In genomic region chr12:12582895-12583303, GRCh38 we compare ENCODE assay signal across 8 cellular contexts. TPM values are rescaled to one million over a fixed set of nuclear protein-coding genes. Genes with fewer than 3 reads are reported as not detected.
DNase-seq lines count a peak whose midpoint lies in the region; ATAC-seq and TF ChIP-seq lines count a peak whose summit lies in the region.

No MANE protein-coding gene starts in this region.

- POLR2A ChIA-PET in PC-9 (lab: Charles Lee; ENCODE audit: unreplicated experiment), result no interaction called here

- no peaks in the 10 kb centered on the region for H3K36me3 Mint-ChIP-seq in effector memory CD8-positive, alpha-beta T cell (ENCODE audit: insufficient read depth)

- H4K20me1 ChIP-seq in PC-9 (ENCODE audit: insufficient read depth), result no peaks in the 10 kb centered on the region

- peaks cover 3% of the 10 kb centered on the region in 2 donors for H3K4me1 Mint-ChIP-seq in effector memory CD8-positive, alpha-beta T cell (ENCODE audit: low read depth in 2 of 2)

- H3K79me2 ChIP-seq in PC-9 (ENCODE audit: low read depth), result no peaks in the 10 kb centered on the region

- H3K4me3 ChIP-seq in PC-9, result peak overlapping the region; percentile 12; the same call in 1 of the 2 replicates

- no peaks in the 10 kb centered on the region for H3K9me2 ChIP-seq in PC-9 (ENCODE audit: insufficient read depth)

- H2AFZ ChIP-seq in PC-9, result no peak overlapping the region

- no TSS peak for BruUV-seq in PC-9 (replicated peaks; lab: Mats Ljungman, UMichigan)

- no peaks in the 10 kb centered on the region for H3K9me3 ChIP-seq in PC-9 (ENCODE audit: insufficient read depth, low read depth)

- H3K9me3 Mint-ChIP-seq in effector memory CD8-positive, alpha-beta T cell, result no peaks in the 10 kb centered on the region

- H3K27ac Mint-ChIP-seq in effector memory CD8-positive, alpha-beta T cell, result no peak overlapping the region

- H3K36me3 ChIP-seq in PC-9 (ENCODE audit: low read depth), result no peaks in the 10 kb centered on the region

- CTCF ChIA-PET in PC-9 (lab: Charles Lee), result no interaction called here

- peaks cover 37% of the 10 kb centered on the region for H3F3A ChIP-seq in PC-9 (ENCODE audit: insufficient read depth, low read depth)

- H3K27me3 Mint-ChIP-seq in effector memory CD8-positive, alpha-beta T cell, result peaks cover 0 to 15% of the 10 kb centered on the region in 2 donors

- ATAC-seq in GM18520 (IDR thresholded peaks at IDR 0.05; ENCODE audit: unreplicated experiment) (peak; percentile 92), HG02571 (IDR thresholded peaks at IDR 0.05; ENCODE audit: unreplicated experiment) (peak; percentile 93), left colon (peak; percentile 70), left ventricle myocardium superior (no peak)
- no peak for ATAC-seq in effector memory CD8-positive, alpha-beta T cell (replicated peaks)

- H3K4me3 Mint-ChIP-seq in effector memory CD8-positive, alpha-beta T cell, result no peak overlapping the region

- H3K4me2 ChIP-seq in PC-9, result peak overlapping the region; percentile 72

- peaks cover 64% of the 10 kb centered on the region for H3K4me1 ChIP-seq in PC-9 (replicated peaks; ENCODE audit: insufficient read depth)

- H3K27me3 ChIP-seq in PC-9 (ENCODE audit: insufficient read depth, low read depth), result no peaks in the 10 kb centered on the region

- DNase-seq in PC-9 (peak; percentile 60 to 99), left colon (no peak), left ventricle myocardium superior (no peak), AG08396 (ENCODE audit: low spot score) (no peak), mucosa of gallbladder (ENCODE audit: low spot score) (no peak)
- no peak for DNase-seq in effector memory CD8-positive, alpha-beta T cell

- no peak for TF ChIP-seq CTCF in PC-9 (conservative IDR thresholded peaks at IDR 0.05)

- H3K27ac ChIP-seq in PC-9, result peak overlapping the region; percentile 91

- intact Hi-C loops in PC-9 (cut with micrococcal nuclease; ENCODE audit: unreplicated experiment), result loop anchor here (1.0 kb wide), 1 partner anchor 21 kb away; the partner anchor contains the start of gene DUSP16
- intact Hi-C loops in left colon (cut with DNase I, micrococcal nuclease), result no loop called here
- intact Hi-C loops in left ventricle myocardium superior (cut with micrococcal nuclease), result no loop called here

RNA-seq across cellular contexts. Expression of gene DUSP16, which starts 20.2 kb away (rescaled TPM):
- total RNA-seq in PC-9 (2021), result 23.6 and 24.8 TPM in 2 replicates
- total RNA-seq in left colon, result 10 to 100 TPM; 38.6 to 73.5 TPM
- 12.9 TPM for total RNA-seq in left ventricle myocardium superior
- 65.9 TPM for total RNA-seq in mucosa of gallbladder

RNA-seq across cellular contexts. Expression of gene CREBL2, which starts 28.8 kb away (rescaled TPM):
- total RNA-seq in PC-9 (2021) (26.6 and 30.3 TPM in 2 replicates), left colon (10 to 100 TPM; 25.6 to 28.1 TPM), left ventricle myocardium superior (16.9 TPM), mucosa of gallbladder (36.9 TPM)

Comparison
In these comparisons a context has a peak if more than half of its experiments do, and no peak if none do; other contexts are left out.
1. ATAC-seq: peak in GM18520 (single experiment), HG02571 (single experiment) and left colon (single experiment); none in effector memory CD8-positive, alpha-beta T cell (single experiment) and left ventricle myocardium superior (single experiment).
2. DNase-seq: peak in PC-9 (2 of 2); none in left colon (0 of 2), effector memory CD8-positive, alpha-beta T cell (0 of 3), left ventricle myocardium superior (single experiment), AG08396 (single experiment) and mucosa of gallbladder (single experiment).